In the genomic region with DNA sequence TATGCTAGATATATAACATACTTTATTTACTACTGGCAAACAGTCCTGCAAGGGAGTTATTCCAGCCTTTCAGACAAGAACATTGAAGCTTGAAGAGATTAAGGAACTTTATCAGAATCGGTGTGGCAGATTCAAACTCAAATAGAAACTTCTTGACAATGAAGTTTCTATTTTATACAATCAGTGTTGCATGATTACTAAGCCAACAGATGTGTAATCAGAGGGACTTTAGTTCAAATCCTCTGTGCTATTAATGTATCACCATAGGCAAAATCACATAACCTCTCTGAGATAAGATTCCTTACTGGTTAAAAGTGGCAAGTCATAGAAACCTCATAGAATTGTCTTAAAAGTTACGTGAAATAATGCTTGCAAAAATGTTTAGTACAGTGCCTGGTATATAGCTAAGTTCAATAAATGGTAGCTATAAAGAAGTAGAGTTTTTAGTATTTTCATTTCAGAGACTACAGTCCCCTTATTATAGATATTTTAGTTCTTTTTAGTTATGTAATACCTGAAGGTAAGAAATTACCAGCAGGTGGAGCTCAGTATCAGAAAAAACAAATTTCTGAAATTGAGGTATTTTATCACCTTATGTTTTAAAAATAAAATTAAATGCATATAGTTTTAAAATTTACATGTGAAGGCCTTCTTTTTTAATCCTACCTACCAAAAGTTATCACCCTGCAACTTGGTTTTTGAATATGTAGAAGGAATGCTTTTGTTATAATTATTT, we compare ENCODE assay signal across 1 cellular context.
TF ChIP-seq lines count a peak whose summit lies in the region.

No MANE protein-coding gene starts in this region.

TF ChIP-seq in HCT116, 20 proteins besides CTCF, POLR2A, EP300 and RAD21 (continued from another document):
- TF ChIP-seq, protein P1, sequence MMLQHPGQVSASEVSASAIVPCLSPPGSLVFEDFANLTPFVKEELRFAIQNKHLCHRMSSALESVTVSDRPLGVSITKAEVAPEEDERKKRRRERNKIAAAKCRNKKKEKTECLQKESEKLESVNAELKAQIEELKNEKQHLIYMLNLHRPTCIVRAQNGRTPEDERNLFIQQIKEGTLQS (IDR thresholded peaks at IDR 0.05): no peak
TF ChIP-seq in HCT116: peak in this region for 0.
